Comparison of ENCODE assay signal across 25 cellular contexts in genomic region chr13:67769063-67769986, GRCh38.
A peak's percentile ranks its signal among the peaks of the same experiment; 100 is the strongest.
DNase-seq lines count a peak whose midpoint lies in the region; ATAC-seq, FAIRE-seq and TF ChIP-seq lines count a peak whose summit lies in the region.
"Had no signal": no experiment of that assay in that cellular context is flagged by ENCODE, and none has a peak within 500 bp of the region (broad histone marks: within the 10 kb centered on the region; RNA-seq: fewer than 3 reads in every experiment).

No MANE protein-coding gene starts in this region.

- intact Hi-C loops in K562 (cut with micrococcal nuclease) (no loop called here), testis (cut with DNase I; ENCODE audit: low total_unique reads) (no loop called here)

- no peak overlapping the region; a peak in 1 of 4 replicates for H3K9ac ChIP-seq in K562 (ENCODE audit: insufficient read depth in 1 of 2, low read depth in 2 of 2, low read length in 2 of 2)
- H3K9ac ChIP-seq: BLaER1, KMS-11 had no signal

- ATAC-seq in K562 (no peak), GM21723 (IDR thresholded peaks at IDR 0.05; ENCODE audit: unreplicated experiment) (no peak)
- ATAC-seq: Right ventricle myocardium inferior had no signal

- no peak for TF ChIP-seq POLR2A in K562 (conservative IDR thresholded peaks at IDR 0.05)
- no peak for TF ChIP-seq POLR2A in testis (IDR thresholded peaks at IDR 0.05)

- H3K4me3 ChIP-seq in K562 (0 out of 2 replicates have a peak overlapping the region, but pooled peaks have one; percentile 13), testis (peak overlapping the region; percentile 17 to 49)
- H3K4me3 ChIP-seq: BLaER1, HAP-1, SJSA1 had no signal

- DNase-seq in NCI-H82 (lab: John Stamatoyannopoulos, UW) (peak; percentile 22), NCI-H82 treated with DMSO at 0.1 percent for 48 hours (lab: John Stamatoyannopoulos, UW; ENCODE audit: unreplicated experiment) (no peak), NCI-H146 (lab: John Stamatoyannopoulos, UW) (peak; percentile 85), K562 (ENCODE audit: extremely low read depth in 1 of 4, low spot score in 3 of 4) (no peak), testis (no peak), NCI-H526 treated with DMSO at 0.1 percent for 48 hours (lab: John Stamatoyannopoulos, UW) (no peak), NOMO-1 (lab: John Stamatoyannopoulos, UW; ENCODE audit: unreplicated experiment in 2 of 2) (no peak)
- DNase-seq: ACHN; CD4-positive, alpha-beta T cell; COR-L47; NCI-H1417; NCI-H187 treated with DMSO at 0.1 percent for 48 hours; NCI-H2107; NCI-H446 treated with DMSO at 0.1 percent for 48 hours; NCI-H774; OCI-M1 had no signal

- peak overlapping the region; percentile 32; the same call in 1 of the 2 replicates for H3K4me2 ChIP-seq in K562 (ENCODE audit: insufficient read depth, low read length)
- H3K4me2 ChIP-seq: BLaER1, KMS-11 had no signal

- no peaks in the 10 kb centered on the region for H3K9me1 ChIP-seq in K562 (ENCODE audit: control insufficient read depth, insufficient read depth, low read length)

- no peak for TF ChIP-seq CTCF in K562 (IDR thresholded peaks at IDR 0.05 in 2 of 3, conservative IDR thresholded peaks at IDR 0.05 in 1 of 3; ENCODE audit: insufficient read depth in 2 of 3, low read depth in 1 of 3, low read length in 3 of 3)
- TF ChIP-seq CTCF in testis (IDR thresholded peaks at IDR 0.05), result no peak

- H3K4me1 ChIP-seq in K562 (replicated peaks in 1 of 2; ENCODE audit: control insufficient read depth in 2 of 2, insufficient read depth in 2 of 2, low read length in 2 of 2) (no peaks in the 10 kb centered on the region), testis (no peaks in the 10 kb centered on the region)
- H3K4me1 ChIP-seq: BLaER1, SJSA1 had no signal

- no peaks in the 10 kb centered on the region for H3K79me2 ChIP-seq in K562 (ENCODE audit: control insufficient read depth, insufficient read depth, low read length)

- H3K36me3 ChIP-seq in K562 (ENCODE audit: control insufficient read depth, insufficient read depth, low read length), result no peaks in the 10 kb centered on the region
- no peaks in the 10 kb centered on the region for H3K36me3 ChIP-seq in testis (ENCODE audit: low read depth, missing control alignments)
- H3K36me3 ChIP-seq: BLaER1, HAP-1, SJSA1 had no signal

- FAIRE-seq in K562 (lab: Jason Lieb, UNC), result no peak
- FAIRE-seq: GM12892, HTR-8/SVneo had no signal

- POLR2A ChIA-PET in K562 (lab: Yijun Ruan, JAX), result no interaction called here

- no peaks in the 10 kb centered on the region for H4K20me1 ChIP-seq in K562 (replicated peaks; ENCODE audit: control insufficient read depth, insufficient read depth, low read length)
- H4K20me1 ChIP-seq: BLaER1 had no signal

- in situ Hi-C loops in K562 (cut with MboI), result no loop called here

- CTCF ChIA-PET in K562 (lab: Yijun Ruan, JAX; ENCODE audit: low intra/inter-chr PET ratio), result no interaction called here

- no peaks in the 10 kb centered on the region for H3K27me3 ChIP-seq in K562 (ENCODE audit: control insufficient read depth in 2 of 2, insufficient read depth in 2 of 2, low read length in 2 of 2)
- H3K27me3 ChIP-seq in testis, result no peaks in the 10 kb centered on the region
- H3K27me3 ChIP-seq: BLaER1, SJSA1 had no signal

- H2AFZ ChIP-seq in K562 (ENCODE audit: low read depth, low read length), result peak overlapping the region; percentile 68

- no TSS peak for BruUV-seq in K562 (replicated peaks; lab: Mats Ljungman, UMichigan)

- no peaks in the 10 kb centered on the region for H3K9me3 ChIP-seq in K562 (replicated peaks; ENCODE audit: control insufficient read depth, insufficient read depth, low read depth, low read length)
- H3K9me3 ChIP-seq in testis, result no peaks in the 10 kb centered on the region
- H3K9me3 ChIP-seq: HAP-1, SJSA1 had no signal

- no peak for TF ChIP-seq RAD21 in K562 (CRISPR knock-in tag; conservative IDR thresholded peaks at IDR 0.05 in 1 of 2, IDR thresholded peaks at IDR 0.05 in 1 of 2)

- no peak for TF ChIP-seq EP300 in K562 (IDR thresholded peaks at IDR 0.05; ENCODE audit: low read length)

- WGBS in K562 (ENCODE audit: insufficient coverage, low coverage, missing lambda C conversion rate), result 0% methylated on average over 14 of the region's 30 CpGs
- WGBS in testis, 2 donors, result 80 to 82% methylated on average over 21 to 30 of the region's 30 CpGs

- H3K27ac ChIP-seq in K562 (ENCODE audit: extremely low read depth, low read depth, low read length), result no peak overlapping the region
- H3K27ac ChIP-seq in testis, result no peak overlapping the region
- H3K27ac ChIP-seq: 22Rv1, BLaER1, KMS-11, SJSA1 had no signal

TF ChIP-seq in K562, 482 proteins besides CTCF, POLR2A, EP300 and RAD21:
- TF ChIP-seq ZNF583 (CRISPR knock-in tag; IDR thresholded peaks at IDR 0.05) (no peak), ZNF239 (CRISPR knock-in tag; IDR thresholded peaks at IDR 0.05) (no peak), ZNF12 (CRISPR knock-in tag; IDR thresholded peaks at IDR 0.05) (no peak), MTA2 (IDR thresholded peaks at IDR 0.05; ENCODE audit: low read depth) (no peak), ZNF232 (CRISPR knock-in tag; IDR thresholded peaks at IDR 0.05) (no peak), KLF16 (IDR thresholded peaks at IDR 0.05) (no peak), ZNF347 (CRISPR knock-in tag; IDR thresholded peaks at IDR 0.05; ENCODE audit: low read depth) (no peak), ZNF766 (CRISPR knock-in tag; conservative IDR thresholded peaks at IDR 0.05) (no peak), ZFP36 (IDR thresholded peaks at IDR 0.05; ENCODE audit: low read depth, low read length, partially characterized antibody) (no peak), ZNF551 (CRISPR knock-in tag; IDR thresholded peaks at IDR 0.05) (no peak), AFF4 (CRISPR knock-in tag; IDR thresholded peaks at IDR 0.05) (no peak), ZNF274 (IDR thresholded peaks at IDR 0.05; ENCODE audit: borderline replicate concordance, low read depth, low read length) (no peak), ESRRA (IDR thresholded peaks at IDR 0.05; ENCODE audit: borderline replicate concordance, low read depth) (no peak), SRF (CRISPR knock-in tag; IDR thresholded peaks at IDR 0.05) (no peak), CREB3 (tag; conservative IDR thresholded peaks at IDR 0.05; ENCODE audit: low read depth) (no peak), ELK3 (CRISPR knock-in tag; IDR thresholded peaks at IDR 0.05) (no peak), DPF2 (IDR thresholded peaks at IDR 0.05) (no peak)
TF ChIP-seq in K562: peak in this region for 0.

Comparison
In these comparisons a context has a peak if more than half of its experiments do, and no peak if none do; other contexts are left out.
1. DNase-seq: peak in NCI-H82 (single experiment) and NCI-H146 (single experiment); none in NCI-H82 treated with DMSO at 0.1 percent for 48 hours (single experiment), K562 (0 of 4), testis (single experiment), NCI-H526 treated with DMSO at 0.1 percent for 48 hours (single experiment) and NOMO-1 (0 of 2).